In the genomic region with DNA sequence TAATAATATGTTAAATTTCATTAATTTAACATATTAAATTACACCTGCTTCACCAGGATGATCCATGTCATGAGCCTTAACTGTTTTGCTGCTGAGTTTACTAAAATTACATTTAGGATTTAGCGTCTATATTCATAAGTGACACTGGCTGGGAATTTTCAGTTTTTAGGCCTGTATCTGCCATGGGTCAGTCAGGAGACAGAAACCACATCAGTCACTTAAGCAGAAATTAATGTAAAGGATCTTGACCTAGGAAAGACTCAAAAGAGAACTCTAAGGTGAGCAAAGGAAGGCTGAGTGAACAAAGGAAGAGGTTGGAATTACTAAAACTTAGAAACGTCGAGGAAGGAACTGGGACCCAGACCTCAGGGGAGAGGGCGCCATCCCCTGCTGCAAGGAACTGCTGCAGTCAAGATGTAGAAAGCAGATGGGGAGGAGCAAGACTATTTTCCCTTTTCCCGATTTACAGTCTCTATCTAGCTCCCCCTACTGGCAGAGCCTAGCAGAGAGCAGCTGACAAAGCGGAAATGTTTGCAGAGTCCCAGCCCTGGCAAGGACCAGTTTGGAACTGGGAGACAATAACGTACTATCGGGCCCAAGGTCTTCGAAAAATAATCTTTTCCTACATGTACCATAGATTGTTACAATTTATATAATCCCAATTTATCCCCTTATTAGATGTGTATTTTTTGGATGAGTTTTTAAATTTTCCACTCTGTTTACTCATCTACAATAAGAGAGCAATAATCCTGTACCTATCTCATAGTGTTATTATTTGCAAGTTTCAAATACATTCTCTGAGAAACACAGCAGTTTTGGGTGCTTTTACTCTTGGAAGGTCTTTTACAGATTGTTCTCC, we compare ENCODE assay signal across 8 cellular contexts. TPM values are rescaled to one million over a fixed set of nuclear protein-coding genes. Genes with fewer than 3 reads are reported as not detected.
DNase-seq lines count a peak whose midpoint lies in the region; ATAC-seq and TF ChIP-seq lines count a peak whose summit lies in the region.

No MANE protein-coding gene starts in this region.

- no peak overlapping the region for H3K4me3 Mint-ChIP-seq in T-cell

- intact Hi-C loops in sigmoid colon (cut with DNase I) = loop anchor here (5.0 kb wide), 1 partner anchor 65 kb away; no protein-coding TSS in a partner anchor

- no peak overlapping the region for H3K27ac ChIP-seq in sigmoid colon

- H3K27ac Mint-ChIP-seq in T-cell = no peak overlapping the region

- H3K4me1 ChIP-seq in sigmoid colon = no peaks in the 10 kb centered on the region

- TF ChIP-seq CTCF in GM10248 (IDR thresholded peaks at IDR 0.05; ENCODE audit: control extremely low read depth, extremely low read depth, low read depth, missing control alignments) (peak; percentile 73), astrocyte of the spinal cord (IDR thresholded peaks at IDR 0.05; ENCODE audit: low read depth, low read length) (peak; percentile 96), sigmoid colon (IDR thresholded peaks at IDR 0.05) (peak in 3 of 4 experiments; percentile 36 to 60 (median 42))

- CTCF ChIA-PET in GM10248 (lab: Yijun Ruan, JAX) (interaction anchor here (0.6 to 2.9 kb wide), 10 partner anchors 9 to 170 kb away, joined by 3 to 31 read pairs (median 4); no protein-coding TSS in a partner anchor), T-cell (lab: Charles Lee) (interaction anchor here (0.6 to 3.0 kb wide), 3 partner anchors 10 to 40 kb away, joined by 3 to 22 read pairs (median 4); no protein-coding TSS in a partner anchor)

- H3K27me3 ChIP-seq in sigmoid colon = no peaks in the 10 kb centered on the region

- no peaks in the 10 kb centered on the region for H3K9me3 ChIP-seq in sigmoid colon

- ATAC-seq in HG02759 (IDR thresholded peaks at IDR 0.05; ENCODE audit: unreplicated experiment) (peak; percentile 78), T-cell (replicated peaks in 1 of 4) (peak; percentile 39 to 82 (median 58)), HG03097 (IDR thresholded peaks at IDR 0.05; ENCODE audit: low FRiP score, unreplicated experiment) (no peak)

- TF ChIP-seq EP300 in sigmoid colon (IDR thresholded peaks at IDR 0.05) = no peak

- WGBS in sigmoid colon, 2 donors = 11 to 14% methylated on average over 9 of the region's 9 CpGs

- no peaks in the 10 kb centered on the region for H3K36me3 ChIP-seq in sigmoid colon

- H3K4me1 Mint-ChIP-seq in T-cell = peaks cover 16 to 21% (median 18%) of the 10 kb centered on the region in 3 donors

- peaks cover 0 to 34% of the 10 kb centered on the region in 2 donors for H3K27me3 Mint-ChIP-seq in T-cell

- H3K4me3 ChIP-seq in astrocyte of the spinal cord (ENCODE audit: low read depth, low read length) (no peak overlapping the region), sigmoid colon (no peak overlapping the region)

- H3K9me3 Mint-ChIP-seq in T-cell = no peaks in the 10 kb centered on the region

- POLR2A ChIA-PET in GM10248 (lab: Yijun Ruan, JAX) (no interaction called here), T-cell (lab: Charles Lee) (no interaction called here)

- DNase-seq in GM10248 (ENCODE audit: extremely low spot score) = peak; percentile 67
- peak; percentile 77 for DNase-seq in NCI-H2029 (lab: John Stamatoyannopoulos, UW)
- DNase-seq in T-cell = peak in 27 of 34 experiments; percentile 4 to 52 (median 32)
- DNase-seq in astrocyte of the spinal cord (ENCODE audit: low read depth, low spot score) = peak; percentile 77
- peak; percentile 66 for DNase-seq in hepatic stellate cell (ENCODE audit: low spot score)
- DNase-seq in sigmoid colon = peak; percentile 77

- TF ChIP-seq POLR2A in sigmoid colon (IDR thresholded peaks at IDR 0.05) = no peak

- in situ Hi-C loops in astrocyte of the spinal cord (cut with HindIII; ENCODE audit: low sequenced_read_pairs) = no loop called here

- H3K36me3 Mint-ChIP-seq in T-cell = no peaks in the 10 kb centered on the region

RNA-seq across cellular contexts. Expression of a gene that starts 22.6 kb away (rescaled TPM):
- 100 to 1,000 TPM in 2 of 5 donors, 10 to 100 TPM in 3; 72.6 to 111 (median 90.3) TPM for total RNA-seq in T-cell
- 100 to 1,000 TPM in 3 of 4 donors, 10 to 100 TPM in 1; 99.8 to 130 (median 118) TPM for total RNA-seq in sigmoid colon
- 100 to 1,000 TPM in 1 of 3 donors, 10 to 100 TPM in 2; 59.4 to 110 (median 70.9) TPM for polyA plus RNA-seq in sigmoid colon

RNA-seq across cellular contexts. Expression of a gene that starts 53.7 kb away (rescaled TPM):
- total RNA-seq in T-cell (under 1 TPM; 0.38 to 0.70 (median 0.66) TPM), sigmoid colon (10 to 100 TPM in 1 of 4 donors, 1 to 10 TPM in 3; 3.9 to 10.9 (median 5.5) TPM)
- polyA plus RNA-seq in sigmoid colon = 10 to 100 TPM in 1 of 3 donors, 1 to 10 TPM in 2; 2.4 to 10.2 (median 9.2) TPM

Comparison
In these comparisons a context has a peak if more than half of its experiments do, and no peak if none do; other contexts are left out.
1. CTCF ChIP-seq: peak in every context shown above with its lines; median percentile 96 in astrocyte of the spinal cord; 73 in GM10248; 42 in sigmoid colon.